In the genomic region with DNA sequence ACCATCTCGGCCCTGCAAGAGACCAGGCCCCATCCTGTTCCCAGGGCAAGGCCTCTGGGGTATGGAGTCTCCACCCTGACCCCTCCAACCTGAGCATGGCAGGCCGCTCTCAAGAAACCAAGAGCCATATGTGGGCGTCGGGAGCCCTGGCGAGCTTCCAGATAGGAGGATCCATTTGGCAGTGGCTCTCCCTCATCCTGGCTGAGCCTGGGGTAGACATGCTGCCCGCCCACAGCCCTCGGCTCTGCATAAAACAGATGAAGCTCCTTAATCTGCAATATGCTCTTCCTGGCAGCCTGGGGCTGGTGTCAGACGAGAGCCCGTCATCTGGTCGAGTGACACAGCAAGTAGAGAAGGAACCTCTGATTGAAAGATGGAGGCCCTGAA, we compare ENCODE assay signal across 25 cellular contexts. TPM values are rescaled to one million over a fixed set of nuclear protein-coding genes. Genes with fewer than 3 reads are reported as not detected.
A peak's percentile ranks its signal among the peaks of the same experiment; 100 is the strongest.
DNase-seq lines count a peak whose midpoint lies in the region; ATAC-seq and TF ChIP-seq lines count a peak whose summit lies in the region.
"Had no signal": no experiment of that assay in that cellular context is flagged by ENCODE, and none has a peak within 500 bp of the region (broad histone marks: within the 10 kb centered on the region; RNA-seq: fewer than 3 reads in every experiment).

No MANE protein-coding gene starts in this region.

- H3K9me3 ChIP-seq in mesenchymal stem cell (ENCODE audit: control insufficient read depth, low read length) (no peaks in the 10 kb centered on the region), SJCRH30 (replicated peaks) (no peaks in the 10 kb centered on the region)
- H3K9me3 ChIP-seq: breast epithelium, prostate gland had no signal

- peaks cover 16% of the 10 kb centered on the region for H3K4me1 Mint-ChIP-seq in activated naive CD8-positive, alpha-beta T cell treated with anti-CD3 and anti-CD28 coated beads for 36 hours
- peaks cover 13% of the 10 kb centered on the region for H3K4me1 Mint-ChIP-seq in activated naive CD8-positive, alpha-beta T cell treated with anti-CD3 and anti-CD28 coated beads, Interleukin-2, amount 50 U/mL, for 24 hours

- no peak overlapping the region for H2BK15ac ChIP-seq in mesenchymal stem cell (ENCODE audit: low read depth, poor library complexity, severe bottlenecking)

- H3K4me3 ChIP-seq in dorsolateral prefrontal cortex, result no peak overlapping the region
- no peak overlapping the region for H3K4me3 ChIP-seq in mesenchymal stem cell (ENCODE audit: insufficient read depth in 1 of 2, low read depth in 1 of 2, low read length in 2 of 2)
- no peak overlapping the region for H3K4me3 ChIP-seq in SJCRH30
- H3K4me3 ChIP-seq: breast epithelium, prostate gland, smooth muscle cell had no signal

- TF ChIP-seq CTCF in dorsolateral prefrontal cortex (IDR thresholded peaks at IDR 0.05 in 54 of 56, conservative IDR thresholded peaks at IDR 0.05 in 2 of 56; ENCODE audit: low read depth in 1 of 56, partially characterized antibody in 56 of 56), result no peak

- no peak overlapping the region for H2AK5ac ChIP-seq in mesenchymal stem cell (ENCODE audit: low read length, severe bottlenecking)

- H2AFZ ChIP-seq in mesenchymal stem cell (ENCODE audit: low read depth, low read length), result no peak overlapping the region

- H3K4ac ChIP-seq in mesenchymal stem cell (ENCODE audit: low read depth in 1 of 2, low read length in 2 of 2), result no peak overlapping the region

- H2BK5ac ChIP-seq in mesenchymal stem cell (ENCODE audit: low read depth, low read length, poor library complexity, severe bottlenecking), result no peak overlapping the region

- H3K36me3 ChIP-seq in mesenchymal stem cell (ENCODE audit: control insufficient read depth in 1 of 2, insufficient read depth in 2 of 2, low read depth in 1 of 2, low read length in 2 of 2), result peaks cover 82 to 84% of the 10 kb centered on the region in 2 experiments
- H3K36me3 ChIP-seq in SJCRH30, result peaks cover 65% of the 10 kb centered on the region

- 95% methylated on average over 10 of the region's 10 CpGs for WGBS in mesenchymal stem cell

- H3K27ac ChIP-seq in dorsolateral prefrontal cortex (peak overlapping the region in 14 of 59 donors; percentile 21 to 83 (median 49)), mesenchymal stem cell (ENCODE audit: low read length, poor library complexity, severe bottlenecking) (no peak overlapping the region), SJCRH30 (no peak overlapping the region)
- H3K27ac ChIP-seq: breast epithelium, prostate gland had no signal

- no peaks in the 10 kb centered on the region for H3K9me3 Mint-ChIP-seq in activated naive CD8-positive, alpha-beta T cell treated with anti-CD3 and anti-CD28 coated beads for 36 hours
- H3K9me3 Mint-ChIP-seq in activated naive CD8-positive, alpha-beta T cell treated with anti-CD3 and anti-CD28 coated beads, Interleukin-2, amount 50 U/mL, for 24 hours, result no peaks in the 10 kb centered on the region
- H3K9me3 Mint-ChIP-seq: activated naive CD8-positive, alpha-beta T cell treated with anti-CD3 and anti-CD28 coated beads, Interleukin-2, amount 10 ng/mL, durations not matched to agents 7 days and 5 days; activated T-helper 17 cell treated with anti-CD3 and anti-CD28 coated beads, Interleukin-2, amount 50 U/mL, for 72 hours; CD4-positive, alpha-beta T cell; dendritic cell treated with granulocyte-macrophage colony-stimulating factor and Interleukin-4, amounts not matched to agents 40 ng/mL and 50 ng/mL, for 4 days; HFFc6; nephron had no signal

- no peak overlapping the region for H3K18ac ChIP-seq in mesenchymal stem cell (ENCODE audit: low read depth in 1 of 2, low read length in 2 of 2)

- no peak overlapping the region for H3K4me3 Mint-ChIP-seq in activated naive CD8-positive, alpha-beta T cell treated with anti-CD3 and anti-CD28 coated beads for 36 hours
- H3K4me3 Mint-ChIP-seq in activated naive CD8-positive, alpha-beta T cell treated with anti-CD3 and anti-CD28 coated beads, Interleukin-2, amount 50 U/mL, for 24 hours, result no peak overlapping the region
- H3K4me3 Mint-ChIP-seq: activated naive CD8-positive, alpha-beta T cell treated with anti-CD3 and anti-CD28 coated beads, Interleukin-2, amount 10 ng/mL, durations not matched to agents 7 days and 5 days; activated T-helper 17 cell treated with anti-CD3 and anti-CD28 coated beads, Interleukin-2, amount 50 U/mL, for 72 hours; CD4-positive, alpha-beta T cell; dendritic cell treated with granulocyte-macrophage colony-stimulating factor and Interleukin-4, amounts not matched to agents 40 ng/mL and 50 ng/mL, for 4 days; HFFc6; nephron had no signal

- H3K79me1 ChIP-seq in mesenchymal stem cell (replicated peaks; ENCODE audit: low read length, poor library complexity, severe bottlenecking), result peaks cover 45% of the 10 kb centered on the region

- H3K14ac ChIP-seq in mesenchymal stem cell (ENCODE audit: low read length in 2 of 2), result no peak overlapping the region

- H3K9ac ChIP-seq in mesenchymal stem cell (ENCODE audit: low read length), result no peak overlapping the region

- H4K8ac ChIP-seq in mesenchymal stem cell (ENCODE audit: low read length), result no peak overlapping the region

- no peak for ATAC-seq in activated naive CD8-positive, alpha-beta T cell treated with anti-CD3 and anti-CD28 coated beads, Interleukin-2, amount 50 U/mL, for 24 hours
- ATAC-seq in HG03520 (IDR thresholded peaks at IDR 0.05; ENCODE audit: unreplicated experiment), result no peak
- ATAC-seq: activated CD4-positive, CD25-positive, alpha-beta regulatory T cell treated with anti-CD3 and anti-CD28 coated beads, Interleukin-2, amount 50 U/mL, for 24 hours; activated T-helper 17 cell treated with anti-CD3 and anti-CD28 coated beads, Interleukin-2, amount 50 U/mL, for 72 hours; left cardiac atrium had no signal

- no peaks in the 10 kb centered on the region for H3K27me3 ChIP-seq in dorsolateral prefrontal cortex
- no peaks in the 10 kb centered on the region for H3K27me3 ChIP-seq in mesenchymal stem cell (ENCODE audit: control insufficient read depth in 1 of 2, insufficient read depth in 1 of 2, low read length in 2 of 2)
- no peaks in the 10 kb centered on the region for H3K27me3 ChIP-seq in SJCRH30
- H3K27me3 ChIP-seq: breast epithelium had no signal

- intact Hi-C loops in dorsolateral prefrontal cortex (cut with DNase I), result no loop called here

- peaks cover 41% of the 10 kb centered on the region for H3K36me3 Mint-ChIP-seq in activated naive CD8-positive, alpha-beta T cell treated with anti-CD3 and anti-CD28 coated beads for 36 hours
- peaks cover 46% of the 10 kb centered on the region for H3K36me3 Mint-ChIP-seq in activated naive CD8-positive, alpha-beta T cell treated with anti-CD3 and anti-CD28 coated beads, Interleukin-2, amount 50 U/mL, for 24 hours (ENCODE audit: low read depth)

- no peak overlapping the region for H4K91ac ChIP-seq in mesenchymal stem cell (ENCODE audit: low read length)

- H2BK12ac ChIP-seq in mesenchymal stem cell (ENCODE audit: low read length in 2 of 2), result no peak overlapping the region

- no peak for DNase-seq in activated naive CD8-positive, alpha-beta T cell treated with anti-CD3 and anti-CD28 coated beads for 36 hours
- no peak for DNase-seq in activated naive CD8-positive, alpha-beta T cell treated with anti-CD3 and anti-CD28 coated beads, Interleukin-2, amount 50 U/mL, for 24 hours
- DNase-seq in NCI-H1694 treated with DMSO at 0.1 percent for 48 hours (lab: John Stamatoyannopoulos, UW) (peak; percentile 95), dorsolateral prefrontal cortex (peak; percentile 40 to 89 (median 77)), superior temporal gyrus (ENCODE audit: extremely low spot score) (peak; percentile 47), mesenchymal stem cell (no peak), SJCRH30 (no peak)
- DNase-seq: activated naive CD8-positive, alpha-beta T cell treated with anti-CD3 and anti-CD28 coated beads, Interleukin-2, amount 10 ng/mL, durations not matched to agents 7 days and 5 days; CD4-positive, alpha-beta T cell; DND-41; HFFc6; Kasumi-1; left cardiac atrium; mesendoderm; NCI-H1092 treated with DMSO at 0.1 percent for 48 hours; stimulated activated CD4-positive, alpha-beta T cell treated with anti-CD3 and anti-CD28 coated beads, Interleukin-4, amount 100 ng/mL, for 4 hours had no signal

- H3K23ac ChIP-seq in mesenchymal stem cell (ENCODE audit: low read length in 2 of 2), result no peak overlapping the region

- no peak overlapping the region for H2BK120ac ChIP-seq in mesenchymal stem cell (ENCODE audit: low read depth, low read length)

- peaks cover 13% of the 10 kb centered on the region for H3K4me1 ChIP-seq in mesenchymal stem cell (ENCODE audit: control insufficient read depth, insufficient read depth, low read depth, low read length)
- peaks cover 3% of the 10 kb centered on the region; the same call in 1 of the 2 replicates for H3K4me1 ChIP-seq in SJCRH30

- H3K4me2 ChIP-seq in mesenchymal stem cell (ENCODE audit: low read length, poor library complexity, severe bottlenecking), result no peak overlapping the region
- H3K4me2 ChIP-seq: smooth muscle cell had no signal

- H3K27ac Mint-ChIP-seq in activated naive CD8-positive, alpha-beta T cell treated with anti-CD3 and anti-CD28 coated beads for 36 hours, result peak overlapping the region; percentile 29
- no peak overlapping the region for H3K27ac Mint-ChIP-seq in activated naive CD8-positive, alpha-beta T cell treated with anti-CD3 and anti-CD28 coated beads, Interleukin-2, amount 50 U/mL, for 24 hours
- H3K27ac Mint-ChIP-seq: CD4-positive, alpha-beta T cell; dendritic cell treated with granulocyte-macrophage colony-stimulating factor and Interleukin-4, amounts not matched to agents 40 ng/mL and 50 ng/mL, for 4 days; HFFc6; nephron had no signal

- no peaks in the 10 kb centered on the region for H3K27me3 Mint-ChIP-seq in activated naive CD8-positive, alpha-beta T cell treated with anti-CD3 and anti-CD28 coated beads for 36 hours
- no peaks in the 10 kb centered on the region for H3K27me3 Mint-ChIP-seq in activated naive CD8-positive, alpha-beta T cell treated with anti-CD3 and anti-CD28 coated beads, Interleukin-2, amount 50 U/mL, for 24 hours
- H3K27me3 Mint-ChIP-seq: activated naive CD8-positive, alpha-beta T cell treated with anti-CD3 and anti-CD28 coated beads, Interleukin-2, amount 10 ng/mL, durations not matched to agents 7 days and 5 days; activated T-helper 17 cell treated with anti-CD3 and anti-CD28 coated beads, Interleukin-2, amount 50 U/mL, for 72 hours; CD4-positive, alpha-beta T cell; dendritic cell treated with granulocyte-macrophage colony-stimulating factor and Interleukin-4, amounts not matched to agents 40 ng/mL and 50 ng/mL, for 4 days had no signal

RNA-seq across cellular contexts. Expression of a gene that starts 6.1 kb away (rescaled TPM):
- 10 to 100 TPM; 72.6 to 76.4 TPM for total RNA-seq in activated naive CD8-positive, alpha-beta T cell treated with anti-CD3 and anti-CD28 coated beads for 36 hours
- 100 to 1,000 TPM in 2 of 120 experiments, 10 to 100 TPM in 118; 45.7 to 107 (median 68.6) TPM for total RNA-seq in dorsolateral prefrontal cortex
- polyA plus RNA-seq in mesenchymal stem cell (2013, experiment 1 of 2), result 30.7 TPM
- 29.8 TPM for polyA plus RNA-seq in mesenchymal stem cell (2013, experiment 2 of 2)
- total RNA-seq in SJCRH30 (2014; rRNA removed; shearing (Covaris generic)), result 28.8 and 29.3 TPM in 2 replicates

RNA-seq across cellular contexts. Expression of a gene that starts 11.2 kb away (rescaled TPM):
- 10 to 100 TPM; 71.8 to 73.2 TPM for total RNA-seq in activated naive CD8-positive, alpha-beta T cell treated with anti-CD3 and anti-CD28 coated beads for 36 hours
- total RNA-seq in dorsolateral prefrontal cortex, result 10 to 100 TPM in 24 of 120 experiments, 1 to 10 TPM in 96; 3.0 to 14.8 (median 7.9) TPM
- 5.0 TPM for polyA plus RNA-seq in mesenchymal stem cell (2013, experiment 1 of 2)
- 5.0 TPM for polyA plus RNA-seq in mesenchymal stem cell (2013, experiment 2 of 2)
- total RNA-seq in SJCRH30 (2014; rRNA removed; shearing (Covaris generic)), result 17.9 and 19.5 TPM in 2 replicates

RNA-seq across cellular contexts. Expression of a gene that starts 13.9 kb away (rescaled TPM):
- 10 to 100 TPM; 53.3 to 54.7 TPM for total RNA-seq in activated naive CD8-positive, alpha-beta T cell treated with anti-CD3 and anti-CD28 coated beads for 36 hours
- 10 to 100 TPM in 57 of 120 experiments, 1 to 10 TPM in 63; 5.0 to 20.2 (median 9.8) TPM for total RNA-seq in dorsolateral prefrontal cortex
- 10.7 TPM for polyA plus RNA-seq in mesenchymal stem cell (2013, experiment 1 of 2)
- polyA plus RNA-seq in mesenchymal stem cell (2013, experiment 2 of 2), result 9.9 TPM
- 3.2 and 4.6 TPM in 2 replicates for total RNA-seq in SJCRH30 (2014; rRNA removed; shearing (Covaris generic))

RNA-seq across cellular contexts. Expression of a gene that starts 29.4 kb away (rescaled TPM):
- 10 to 100 TPM; 23.7 to 28.4 TPM for total RNA-seq in activated naive CD8-positive, alpha-beta T cell treated with anti-CD3 and anti-CD28 coated beads for 36 hours
- total RNA-seq in dorsolateral prefrontal cortex, result 10 to 100 TPM in 31 of 120 experiments, 1 to 10 TPM in 89; 1.9 to 15.8 (median 8.2) TPM
- 4.7 TPM for polyA plus RNA-seq in mesenchymal stem cell (2013, experiment 1 of 2)
- 4.4 TPM for polyA plus RNA-seq in mesenchymal stem cell (2013, experiment 2 of 2)
- total RNA-seq in SJCRH30 (2014; rRNA removed; shearing (Covaris generic)), result 1.5 and 1.9 TPM in 2 replicates

RNA-seq across cellular contexts. Expression of a gene that starts 38.9 kb away (rescaled TPM):
- total RNA-seq in activated naive CD8-positive, alpha-beta T cell treated with anti-CD3 and anti-CD28 coated beads for 36 hours, result 1 to 10 TPM; 8.2 to 9.6 TPM
- total RNA-seq in dorsolateral prefrontal cortex, result 1 to 10 TPM; 1.2 to 9.5 (median 4.3) TPM
- 1.1 TPM for polyA plus RNA-seq in mesenchymal stem cell (2013, experiment 1 of 2)
- polyA plus RNA-seq in mesenchymal stem cell (2013, experiment 2 of 2), result 0.71 TPM
- total RNA-seq in SJCRH30 (2014; rRNA removed; shearing (Covaris generic)), result 3.6 and 3.7 TPM in 2 replicates
- total RNA-seq: endothelial cell of umbilical vein had no signal
- polyA plus RNA-seq: endothelial cell of umbilical vein had no signal

Comparison
In these comparisons a context has a peak if more than half of its experiments do, and no peak if none do; other contexts are left out.
1. DNase-seq: peak in NCI-H1694 treated with DMSO at 0.1 percent for 48 hours (single experiment), dorsolateral prefrontal cortex (10 of 10) and superior temporal gyrus (single experiment); none in activated naive CD8-positive, alpha-beta T cell treated with anti-CD3 and anti-CD28 coated beads for 36 hours (single experiment), activated naive CD8-positive, alpha-beta T cell treated with anti-CD3 and anti-CD28 coated beads, Interleukin-2, amount 50 U/mL, for 24 hours (single experiment), mesenchymal stem cell (single experiment) and SJCRH30 (0 of 2).